Comparison of ENCODE assay signal across 9 cellular contexts in genomic region chr2:149112068-149112467, GRCh38.
"Had no signal": no experiment of that assay in that cellular context is flagged by ENCODE, and none has a peak within 500 bp of the region (broad histone marks: within the 10 kb centered on the region; RNA-seq: fewer than 3 reads in every experiment).

No MANE protein-coding gene starts in this region.

- DNase-seq: GM23248, GOT3, H9, HCEC 1CT, IMR-90 had no signal

- ATAC-seq: K562 had no signal

- FAIRE-seq: H54, HTR-8/SVneo, K562 had no signal

- H3K4me3 ChIP-seq: GM23248, K562 had no signal

- H2AFZ ChIP-seq: GM23248 had no signal

- H3K9ac ChIP-seq: GM23248, KMS-11 had no signal

- H3K4me2 ChIP-seq: KMS-11 had no signal

- H3K27ac ChIP-seq: GM23248, KMS-11 had no signal
